ENCODE assay signal across 12 cellular contexts in the genomic region with DNA sequence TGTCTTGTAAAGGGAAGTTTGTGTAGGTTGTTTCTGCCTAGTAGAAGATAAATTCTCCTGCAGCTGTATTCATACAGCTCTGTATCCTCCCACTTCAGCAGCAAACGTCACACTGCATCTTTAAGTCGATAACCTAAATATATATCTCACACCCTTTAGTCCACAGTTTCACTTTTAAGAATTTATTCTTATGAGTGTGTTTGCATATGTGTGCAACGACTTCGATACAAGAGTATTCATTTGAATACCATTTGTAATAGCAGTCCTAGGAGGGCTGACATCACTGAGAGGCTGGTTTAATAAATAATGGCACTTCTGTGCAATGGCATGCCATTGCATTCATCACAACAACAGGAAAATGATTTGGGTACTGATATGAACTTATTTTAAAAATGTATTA.
A peak's percentile ranks its signal among the peaks of the same experiment; 100 is the strongest.
DNase-seq lines count a peak whose midpoint lies in the region; ATAC-seq and TF ChIP-seq lines count a peak whose summit lies in the region.
"Had no signal": no experiment of that assay in that cellular context is flagged by ENCODE, and none has a peak within 500 bp of the region (broad histone marks: within the 10 kb centered on the region; RNA-seq: fewer than 3 reads in every experiment).

No MANE protein-coding gene starts in this region.

- H3K27me3 Mint-ChIP-seq in activated T-cell treated with anti-CD3 and anti-CD28 coated beads, Interleukin-2, amount 50 U/mL, for 24 hours = no peaks in the 10 kb centered on the region

- H3K4me3 Mint-ChIP-seq in activated T-cell treated with anti-CD3 and anti-CD28 coated beads, Interleukin-2, amount 50 U/mL, for 24 hours = no peak overlapping the region
- H3K4me3 Mint-ChIP-seq: HFFc6 had no signal

- H3K4me1 ChIP-seq in transverse colon = no peaks in the 10 kb centered on the region
- H3K4me1 ChIP-seq: pancreas, uterus had no signal

- H3K27ac ChIP-seq in transverse colon = no peak overlapping the region
- H3K27ac ChIP-seq: pancreas, uterus had no signal

- no peak overlapping the region for H3K27ac Mint-ChIP-seq in activated T-cell treated with anti-CD3 and anti-CD28 coated beads, Interleukin-2, amount 50 U/mL, for 24 hours
- H3K27ac Mint-ChIP-seq: HFFc6 had no signal

- WGBS in transverse colon (ENCODE audit: low coverage in 1 of 2), 2 donors = 60 to 62% methylated on average over 4 of the region's 4 CpGs

- H3K4me3 ChIP-seq in transverse colon = no peak overlapping the region
- H3K4me3 ChIP-seq: pancreas, uterus had no signal

- H3K27me3 ChIP-seq in transverse colon = no peaks in the 10 kb centered on the region
- H3K27me3 ChIP-seq: pancreas, uterus had no signal

- intact Hi-C loops in transverse colon (cut with DNase I; ENCODE audit: low total_unique reads) = no loop called here

- ATAC-seq in GM18909 (IDR thresholded peaks at IDR 0.05; ENCODE audit: poor library complexity, unreplicated experiment) (peak; percentile 75), HG02610 (IDR thresholded peaks at IDR 0.05; ENCODE audit: unreplicated experiment) (peak; percentile 81), HG03457 (IDR thresholded peaks at IDR 0.05; ENCODE audit: unreplicated experiment) (peak; percentile 48), GM19328 (IDR thresholded peaks at IDR 0.05; ENCODE audit: unreplicated experiment) (no peak)
- ATAC-seq: pancreas had no signal

- in situ Hi-C loops in ACHN (cut with HindIII; ENCODE audit: low pct_ligation_motif_present, low pct_unique_long_range_greater_than_20kb, low sequenced_read_pairs) (no loop called here), transverse colon (cut with MboI; ENCODE audit: low pct_ligation_motif_present in 1 of 4, low pct_unique_long_range_greater_than_20kb in 1 of 4, low sequenced_read_pairs in 3 of 4) (no loop called here)

- H3K9me3 ChIP-seq in transverse colon = no peaks in the 10 kb centered on the region
- H3K9me3 ChIP-seq: pancreas, uterus had no signal

- no peaks in the 10 kb centered on the region for H3K4me1 Mint-ChIP-seq in activated T-cell treated with anti-CD3 and anti-CD28 coated beads, Interleukin-2, amount 50 U/mL, for 24 hours (ENCODE audit: low read depth)

- no peak for TF ChIP-seq CTCF in transverse colon (IDR thresholded peaks at IDR 0.05)

- H3K36me3 ChIP-seq in transverse colon = no peaks in the 10 kb centered on the region
- H3K36me3 ChIP-seq: pancreas, uterus had no signal

- no peak for TF ChIP-seq POLR2A in transverse colon (IDR thresholded peaks at IDR 0.05)

- H3K9me3 Mint-ChIP-seq in activated T-cell treated with anti-CD3 and anti-CD28 coated beads, Interleukin-2, amount 50 U/mL, for 24 hours = no peaks in the 10 kb centered on the region
- H3K9me3 Mint-ChIP-seq: HFFc6 had no signal

- DNase-seq in ACHN (peak; percentile 9), transverse colon (no peak), glomerular visceral epithelial cell (ENCODE audit: extremely low spot score) (no peak)
- DNase-seq in activated T-cell treated with anti-CD3 and anti-CD28 coated beads, Interleukin-2, amount 50 U/mL, for 24 hours = no peak
- DNase-seq: HFFc6, kidney, pancreas, uterus had no signal

- H3K36me3 Mint-ChIP-seq in activated T-cell treated with anti-CD3 and anti-CD28 coated beads, Interleukin-2, amount 50 U/mL, for 24 hours (ENCODE audit: low read depth) = no peaks in the 10 kb centered on the region

- no peak for TF ChIP-seq EP300 in transverse colon (IDR thresholded peaks at IDR 0.05; ENCODE audit: low read depth)
